9 cellular contexts compared by ENCODE assay signal in genomic region chr11:82734120-82734479, GRCh38. TPM values are rescaled to one million over a fixed set of nuclear protein-coding genes. Genes with fewer than 3 reads are reported as not detected.
DNase-seq lines count a peak whose midpoint lies in the region; ATAC-seq and TF ChIP-seq lines count a peak whose summit lies in the region.
"Had no signal": no experiment of that assay in that cellular context is flagged by ENCODE, and none has a peak within 500 bp of the region (broad histone marks: within the 10 kb centered on the region; RNA-seq: fewer than 3 reads in every experiment).

No MANE protein-coding gene starts in this region.

- ATAC-seq in HG02610 (IDR thresholded peaks at IDR 0.05; ENCODE audit: unreplicated experiment), result peak; percentile 12
- no peak for ATAC-seq in stimulated activated memory B cell treated with anti-CD40 and anti-IgM and Interleukin-4, amounts not matched to agents 10 μg/mL and 1 μg/mL and 100 μg/mL, for 72 hours

- no peak for TF ChIP-seq CTCF in spleen (IDR thresholded peaks at IDR 0.05 in 8 of 11, conservative IDR thresholded peaks at IDR 0.05 in 3 of 11)

- WGBS in spleen, 5 donors, result 53 to 62% (median 57%) methylated on average over 9 of the region's 9 CpGs

- peak overlapping the region; percentile 43 for H3K4me3 Mint-ChIP-seq in activated T-helper 2 cell treated with anti-CD3 and anti-CD28 coated beads, Interferon-gamma antibody, Interleukin-2, Interleukin-4, amounts not matched to agents 10 μg/mL and 5 μg/mL and 100 μg/mL, durations not matched to agents 14 hours and 24 hours and 36 hours (ENCODE audit: low read depth)
- peak overlapping the region; percentile 57 for H3K4me3 Mint-ChIP-seq in stimulated activated memory B cell treated with anti-CD40 and anti-IgM and Interleukin-4, amounts not matched to agents 10 μg/mL and 1 μg/mL and 100 μg/mL, for 72 hours

- peaks cover 2% of the 10 kb centered on the region for H3K9me3 ChIP-seq in iPS-18c (ENCODE audit: control insufficient read depth, insufficient read depth, low read length)
- H3K9me3 ChIP-seq in spleen, result no peaks in the 10 kb centered on the region

- H3K27me3 ChIP-seq in spleen (replicated peaks in 1 of 7), result peaks cover 7 to 80% (median 53%) of the 10 kb centered on the region in 7 donors

- H3K36me3 ChIP-seq in spleen, result no peaks in the 10 kb centered on the region

- peaks cover 4 to 26% (median 19%) of the 10 kb centered on the region in 6 donors for H3K4me1 ChIP-seq in spleen

- no peaks in the 10 kb centered on the region for H3K9me3 Mint-ChIP-seq in activated T-helper 2 cell treated with anti-CD3 and anti-CD28 coated beads, Interferon-gamma antibody, Interleukin-2, Interleukin-4, amounts not matched to agents 10 μg/mL and 5 μg/mL and 100 μg/mL, durations not matched to agents 14 hours and 24 hours and 36 hours
- peaks cover 3% of the 10 kb centered on the region for H3K9me3 Mint-ChIP-seq in stimulated activated memory B cell treated with anti-CD40 and anti-IgM and Interleukin-4, amounts not matched to agents 10 μg/mL and 1 μg/mL and 100 μg/mL, for 72 hours

- H3K4me3 ChIP-seq in iPS-18c (ENCODE audit: insufficient read depth, low read depth, low read length), result peak overlapping the region; percentile 63; the same call in 1 of the 2 replicates
- H3K4me3 ChIP-seq in spleen, result peak overlapping the region in 4 of 8 donors; percentile 35 to 75 (median 47)

- DNase-seq in activated T-helper 2 cell treated with anti-CD3 and anti-CD28 coated beads, Interferon-gamma antibody, Interleukin-2, Interleukin-4, amounts not matched to agents 10 μg/mL and 5 μg/mL and 100 μg/mL, durations not matched to agents 14 hours and 24 hours and 36 hours (ENCODE audit: low spot score), result no peak
- DNase-seq in NCI-H82 (lab: John Stamatoyannopoulos, UW) (no peak), spleen (no peak), NOMO-1 (lab: John Stamatoyannopoulos, UW; ENCODE audit: unreplicated experiment in 2 of 2) (no peak), posterior vena cava (ENCODE audit: low spot score) (no peak)

- no peak for TF ChIP-seq POLR2A in spleen (IDR thresholded peaks at IDR 0.05)

- H3K27me3 Mint-ChIP-seq in activated T-helper 2 cell treated with anti-CD3 and anti-CD28 coated beads, Interferon-gamma antibody, Interleukin-2, Interleukin-4, amounts not matched to agents 10 μg/mL and 5 μg/mL and 100 μg/mL, durations not matched to agents 14 hours and 24 hours and 36 hours (ENCODE audit: low read depth), result peaks cover 77% of the 10 kb centered on the region
- H3K27me3 Mint-ChIP-seq in stimulated activated memory B cell treated with anti-CD40 and anti-IgM and Interleukin-4, amounts not matched to agents 10 μg/mL and 1 μg/mL and 100 μg/mL, for 72 hours, result peaks cover 90% of the 10 kb centered on the region

- no peaks in the 10 kb centered on the region for H3K36me3 Mint-ChIP-seq in activated T-helper 2 cell treated with anti-CD3 and anti-CD28 coated beads, Interferon-gamma antibody, Interleukin-2, Interleukin-4, amounts not matched to agents 10 μg/mL and 5 μg/mL and 100 μg/mL, durations not matched to agents 14 hours and 24 hours and 36 hours (ENCODE audit: low read depth)
- H3K36me3 Mint-ChIP-seq in stimulated activated memory B cell treated with anti-CD40 and anti-IgM and Interleukin-4, amounts not matched to agents 10 μg/mL and 1 μg/mL and 100 μg/mL, for 72 hours, result no peaks in the 10 kb centered on the region

- intact Hi-C loops in activated T-helper 2 cell treated with anti-CD3 and anti-CD28 coated beads, Interferon-gamma antibody, Interleukin-2, Interleukin-4, amounts not matched to agents 10 μg/mL and 5 μg/mL and 100 μg/mL, durations not matched to agents 14 hours and 24 hours and 36 hours (cut with micrococcal nuclease), result no loop called here
- intact Hi-C loops in spleen (cut with DNase I; ENCODE audit: low total_unique reads), result no loop called here
- intact Hi-C loops in posterior vena cava (cut with DNase I), result no loop called here

- H3K27ac ChIP-seq in spleen, result no peak overlapping the region

- no peak overlapping the region for H3K27ac Mint-ChIP-seq in activated T-helper 2 cell treated with anti-CD3 and anti-CD28 coated beads, Interferon-gamma antibody, Interleukin-2, Interleukin-4, amounts not matched to agents 10 μg/mL and 5 μg/mL and 100 μg/mL, durations not matched to agents 14 hours and 24 hours and 36 hours
- H3K27ac Mint-ChIP-seq in stimulated activated memory B cell treated with anti-CD40 and anti-IgM and Interleukin-4, amounts not matched to agents 10 μg/mL and 1 μg/mL and 100 μg/mL, for 72 hours, result no peak overlapping the region

- H3K4me1 Mint-ChIP-seq in activated T-helper 2 cell treated with anti-CD3 and anti-CD28 coated beads, Interferon-gamma antibody, Interleukin-2, Interleukin-4, amounts not matched to agents 10 μg/mL and 5 μg/mL and 100 μg/mL, durations not matched to agents 14 hours and 24 hours and 36 hours (ENCODE audit: low read depth), result peaks cover 2% of the 10 kb centered on the region
- no peaks in the 10 kb centered on the region for H3K4me1 Mint-ChIP-seq in stimulated activated memory B cell treated with anti-CD40 and anti-IgM and Interleukin-4, amounts not matched to agents 10 μg/mL and 1 μg/mL and 100 μg/mL, for 72 hours

RNA-seq across cellular contexts. Expression of gene FAM181B, which starts 0.4 kb away (rescaled TPM):
- total RNA-seq in activated T-helper 2 cell treated with anti-CD3 and anti-CD28 coated beads, Interferon-gamma antibody, Interleukin-2, Interleukin-4, amounts not matched to agents 10 μg/mL and 5 μg/mL and 100 μg/mL, durations not matched to agents 14 hours and 24 hours and 36 hours, result not detected in 2 replicates
- under 1 TPM in 2 of 7 donors, not detected in 5; 0.07 to 0.09 TPM for total RNA-seq in spleen
- under 1 TPM; 0.09 to 0.22 (median 0.20) TPM for polyA plus RNA-seq in spleen
- under 1 TPM; 0.42 to 0.67 TPM for total RNA-seq in posterior vena cava
- total RNA-seq: LHCN-M2 had no signal
